Comparison of ENCODE assay signal across 14 cellular contexts in genomic region chr14:56294125-56294524, GRCh38.
DNase-seq lines count a peak whose midpoint lies in the region; ATAC-seq, FAIRE-seq and TF ChIP-seq lines count a peak whose summit lies in the region.
"Had no signal": no experiment of that assay in that cellular context is flagged by ENCODE, and none has a peak within 500 bp of the region (broad histone marks: within the 10 kb centered on the region; RNA-seq: fewer than 3 reads in every experiment).

No MANE protein-coding gene starts in this region.

- peaks cover 17% of the 10 kb centered on the region for H3K9me1 ChIP-seq in IMR-90 (ENCODE audit: insufficient read depth, low read length)

- TF ChIP-seq EP300 in H1 (IDR thresholded peaks at IDR 0.05; ENCODE audit: borderline replicate concordance in 1 of 2, low read depth in 2 of 2, low read length in 2 of 2), result no peak

- ATAC-seq in left ventricle myocardium superior (no peak), IMR-90 (ENCODE audit: low read depth) (peak; percentile 57; the same call in 1 of the 2 replicates), HG02840 (IDR thresholded peaks at IDR 0.05; ENCODE audit: low FRiP score, unreplicated experiment) (no peak)

- intact Hi-C loops in left ventricle myocardium superior (cut with micrococcal nuclease), result no loop called here
- intact Hi-C loops in IMR-90 (cut with micrococcal nuclease), result no loop called here

- H3K23me2 ChIP-seq in H1 (ENCODE audit: low read depth, low read length), result no peaks in the 10 kb centered on the region

- H4K5ac ChIP-seq in IMR-90 (ENCODE audit: low read depth, low read length) (no peak overlapping the region), H1 (ENCODE audit: insufficient read length, low read depth, low read length) (no peak overlapping the region)

- H2BK12ac ChIP-seq in H1 (ENCODE audit: low read depth, low read length), result no peak overlapping the region

- no peak overlapping the region for H2BK20ac ChIP-seq in IMR-90 (ENCODE audit: low read depth, low read length)
- no peak overlapping the region for H2BK20ac ChIP-seq in H1 (ENCODE audit: low read length)

- H3K36me3 ChIP-seq in cardiac muscle cell (no peaks in the 10 kb centered on the region), IMR-90 (ENCODE audit: control insufficient read depth, insufficient read depth, low read length) (peaks cover 29% of the 10 kb centered on the region), H1 (ENCODE audit: control insufficient read depth in 2 of 4, insufficient read depth in 4 of 4, low read length in 3 of 4) (peaks cover 0 to 9% (median 2%) of the 10 kb centered on the region in 4 experiments; a peak in 3 of 8 replicates)
- H3K36me3 ChIP-seq: right lobe of liver had no signal

- H2AFZ ChIP-seq in IMR-90 (replicated peaks; ENCODE audit: low read length, poor library complexity), result no peak overlapping the region
- H2AFZ ChIP-seq in H1 (ENCODE audit: low read length), result no peak overlapping the region

- no peak overlapping the region for H3K4me2 ChIP-seq in IMR-90 (ENCODE audit: low read depth, low read length)
- no peak overlapping the region for H3K4me2 ChIP-seq in H1 (ENCODE audit: insufficient read depth in 1 of 2, low read depth in 2 of 2, low read length in 2 of 2)
- H3K4me2 ChIP-seq: BLaER1 had no signal

- H3K27me3 Mint-ChIP-seq in type B pancreatic cell, result no peaks in the 10 kb centered on the region

- no TSS peak for BruUV-seq in IMR-90 (replicated peaks; lab: Mats Ljungman, UMichigan)

- no peaks in the 10 kb centered on the region for H3K9me3 Mint-ChIP-seq in type B pancreatic cell

- H3K18ac ChIP-seq in IMR-90 (ENCODE audit: low read depth, low read length), result no peak overlapping the region
- H3K18ac ChIP-seq in H1 (ENCODE audit: extremely low read depth, low read length), result no peak overlapping the region

- no peaks in the 10 kb centered on the region for H3K4me1 ChIP-seq in cardiac muscle cell (ENCODE audit: low read depth)
- no peaks in the 10 kb centered on the region; the same call in 1 of the 2 replicates for H3K4me1 ChIP-seq in IMR-90 (ENCODE audit: control insufficient read depth, insufficient read depth, low read length)
- H3K4me1 ChIP-seq in H1 (replicated peaks in 1 of 4; ENCODE audit: control insufficient read depth in 3 of 4, insufficient read depth in 4 of 4, low read length in 3 of 4), result no peaks in the 10 kb centered on the region
- H3K4me1 ChIP-seq: BLaER1, right lobe of liver had no signal

- dilution Hi-C loops in IMR-90 (cut with HindIII; ENCODE audit: low sequenced_read_pairs, unreplicated experiment), result no loop called here

- TF ChIP-seq POLR2A in IMR-90 (IDR thresholded peaks at IDR 0.05; ENCODE audit: low read depth, low read length), result no peak
- no peak for TF ChIP-seq POLR2A in H1 (IDR thresholded peaks at IDR 0.05; ENCODE audit: control extremely low read depth in 1 of 2, low read depth in 2 of 2, low read length in 2 of 2)

- H3K14ac ChIP-seq in IMR-90 (replicated peaks; ENCODE audit: low read depth, low read length), result no peak overlapping the region
- no peak overlapping the region for H3K14ac ChIP-seq in H1 (ENCODE audit: insufficient read length)

- no peaks in the 10 kb centered on the region for H3K79me2 ChIP-seq in H1 (ENCODE audit: control insufficient read depth in 1 of 2, insufficient read depth in 2 of 2, low read length in 2 of 2)

- in situ Hi-C loops in IMR-90 (cut with MboI; ENCODE audit: low sequenced_read_pairs), result no loop called here

- H4K91ac ChIP-seq in IMR-90 (ENCODE audit: insufficient read depth, low read depth, low read length), result no peak overlapping the region
- H4K91ac ChIP-seq in H1 (replicated peaks; ENCODE audit: insufficient read length, low read length), result no peak overlapping the region

- DNase-seq in cardiac muscle cell (ENCODE audit: low read depth in 1 of 2, low spot score in 1 of 2) (peak in 1 of 2 donors; percentile 11), left ventricle myocardium superior (no peak), IMR-90 (no peak), H1 (ENCODE audit: low read depth in 1 of 2, low spot score in 2 of 2) (peak in 1 of 2 experiments; percentile 58), type B pancreatic cell (ENCODE audit: extremely low spot score, unreplicated experiment) (no peak), middle frontal gyrus (ENCODE audit: extremely low spot score, low spot score) (no peak)
- no peak for DNase-seq in activated CD4-positive, alpha-beta T cell treated with anti-CD3 and anti-CD28 coated beads, Interleukin-2, amount 50 U/mL, for 4 hours
- DNase-seq: activated effector memory CD4-positive, alpha-beta T cell treated with Interleukin-2 at 50 U/mL for 16 hours; NCI-H1417 treated with DMSO at 0.1 percent for 48 hours; right lobe of liver had no signal

- H3K27ac Mint-ChIP-seq in type B pancreatic cell, result no peak overlapping the region

- peaks cover 27% of the 10 kb centered on the region for H3K36me3 Mint-ChIP-seq in type B pancreatic cell

- TF ChIP-seq CTCF in cardiac muscle cell (IDR thresholded peaks at IDR 0.05; ENCODE audit: low read depth, low read length) (peak; percentile 2), IMR-90 (conservative IDR thresholded peaks at IDR 0.05; ENCODE audit: low read depth, low read length) (peak; percentile 20; the same call in 1 of the 2 replicates), H1 (IDR thresholded peaks at IDR 0.05; ENCODE audit: control extremely low read depth in 1 of 3, insufficient read depth in 1 of 3, low read depth in 1 of 3, low read length in 3 of 3) (peak; percentile 40 to 63 (median 58); a peak in 3 of 4 replicates), type B pancreatic cell (conservative IDR thresholded peaks at IDR 0.05) (peak; percentile 16)

- H4K20me1 ChIP-seq in IMR-90 (ENCODE audit: insufficient read depth, low read length), result no peaks in the 10 kb centered on the region
- peaks cover 0 to 3% of the 10 kb centered on the region in 2 experiments for H4K20me1 ChIP-seq in H1 (replicated peaks in 1 of 2; ENCODE audit: control insufficient read depth in 1 of 2, insufficient read depth in 2 of 2, low read length in 2 of 2)

- no peak for FAIRE-seq in H1 (lab: Jason Lieb, UNC)
- FAIRE-seq: bronchial epithelial cell, GM19239 had no signal

- no peak overlapping the region for H3K4me3 Mint-ChIP-seq in type B pancreatic cell

- H3K4me3 ChIP-seq in cardiac muscle cell (no peak overlapping the region), IMR-90 (ENCODE audit: insufficient read depth, low read depth, low read length) (no peak overlapping the region), H1 (ENCODE audit: extremely low read depth in 1 of 4, insufficient read depth in 2 of 4, low read depth in 3 of 4, low read length in 4 of 4) (no peak overlapping the region)
- H3K4me3 ChIP-seq: BLaER1, right lobe of liver had no signal

- H2AK5ac ChIP-seq in IMR-90 (ENCODE audit: low read depth, low read length) (no peak overlapping the region), H1 (ENCODE audit: low read depth, low read length) (no peak overlapping the region)

- H2BK5ac ChIP-seq in IMR-90 (ENCODE audit: low read depth, low read length, poor library complexity, severe bottlenecking) (no peak overlapping the region), H1 (ENCODE audit: low read depth, low read length) (no peak overlapping the region)

- CTCF ChIA-PET in IMR-90 (lab: Yijun Ruan, JAX) (interaction anchor here (0.9 kb wide), 1 partner anchor 48 kb away, joined by 6 read pairs; no protein-coding TSS in a partner anchor), H1 (lab: Charles Lee; ENCODE audit: partially characterized antibody) (interaction anchor here (0.6 to 4.7 kb wide), 25 partner anchors 9 to 579 kb away, joined by 3 to 23 read pairs (median 4); no protein-coding TSS in a partner anchor)

- H2AK9ac ChIP-seq in IMR-90 (replicated peaks; ENCODE audit: low read depth, low read length, poor library complexity), result no peak overlapping the region

- H3K9me3 ChIP-seq in cardiac muscle cell (ENCODE audit: low read depth), result no peaks in the 10 kb centered on the region
- H3K9me3 ChIP-seq in IMR-90 (ENCODE audit: control insufficient read depth, insufficient read depth, low read length), result no peaks in the 10 kb centered on the region
- H3K9me3 ChIP-seq in H1 (ENCODE audit: insufficient read depth in 2 of 2, low read depth in 1 of 2, low read length in 1 of 2), result no peaks in the 10 kb centered on the region
- H3K9me3 ChIP-seq: BLaER1, right lobe of liver had no signal

- no peak overlapping the region for H4K8ac ChIP-seq in IMR-90 (ENCODE audit: low read depth in 2 of 2, low read length in 2 of 2)
- H4K8ac ChIP-seq in H1 (ENCODE audit: extremely low read depth, insufficient read depth, low read length), result no peak overlapping the region

- H3K27ac ChIP-seq in cardiac muscle cell (no peak overlapping the region), IMR-90 (ENCODE audit: insufficient read depth, low read length) (no peak overlapping the region), H1 (ENCODE audit: low read depth, low read length) (no peak overlapping the region)
- H3K27ac ChIP-seq: BLaER1, right lobe of liver had no signal

- H3K27me3 ChIP-seq in cardiac muscle cell (no peaks in the 10 kb centered on the region), IMR-90 (ENCODE audit: control insufficient read depth, insufficient read depth, low read length) (no peaks in the 10 kb centered on the region), H1 (replicated peaks in 1 of 4; ENCODE audit: control insufficient read depth in 3 of 4, extremely low read depth in 1 of 4, insufficient read depth in 3 of 4, low read length in 3 of 4) (no peaks in the 10 kb centered on the region)
- H3K27me3 ChIP-seq: BLaER1, right lobe of liver had no signal

- peak; percentile 30; the same call in 1 of the 2 replicates for TF ChIP-seq RAD21 in IMR-90 (IDR thresholded peaks at IDR 0.05; ENCODE audit: low read length)
- peak; percentile 58 to 69 for TF ChIP-seq RAD21 in H1 (IDR thresholded peaks at IDR 0.05 in 1 of 2, conservative IDR thresholded peaks at IDR 0.05 in 1 of 2; ENCODE audit: low read depth in 2 of 2, low read length in 2 of 2)

- H3K4ac ChIP-seq in IMR-90 (ENCODE audit: low read depth, low read length) (no peak overlapping the region), H1 (replicated peaks; ENCODE audit: insufficient read length, low read depth, low read length) (no peak overlapping the region)

- H2BK120ac ChIP-seq in IMR-90 (ENCODE audit: low read depth, low read length) (no peak overlapping the region), H1 (replicated peaks; ENCODE audit: low read depth, low read length) (no peak overlapping the region)

- POLR2A ChIA-PET in IMR-90 (lab: Charles Lee; ENCODE audit: unreplicated experiment) (no interaction called here), H1 (lab: Charles Lee; ENCODE audit: partially characterized antibody) (interaction anchor here (0.8 kb wide), 1 partner anchor 175 kb away, joined by 3 read pairs; the partner anchor contains the start of gene PELI2)

- no CpG with 5 or more reads among the region's 5 CpGs for WGBS in IMR-90 (ENCODE audit: extremely low coverage in 2 of 2, insufficient read length in 1 of 2), 2 experiments
- 85% methylated on average over 5 of the region's 5 CpGs; no CpG with 5 or more reads in 1 of the 2 experiments for WGBS in H1 (ENCODE audit: extremely low coverage in 1 of 2, insufficient coverage in 1 of 2, insufficient read length in 1 of 2, insufficient replicate concordance in 2 of 2, low coverage in 1 of 2, low lambda C conversion rate in 2 of 2, missing lambda C conversion rate in 1 of 2), 2 experiments

- H3K79me1 ChIP-seq in IMR-90 (ENCODE audit: low read depth in 1 of 2, low read length in 2 of 2), result no peaks in the 10 kb centered on the region
- no peaks in the 10 kb centered on the region for H3K79me1 ChIP-seq in H1 (ENCODE audit: low read depth, low read length)

- H3K56ac ChIP-seq in IMR-90 (ENCODE audit: extremely low read depth, insufficient read depth, low read length) (no peak overlapping the region), H1 (replicated peaks; ENCODE audit: insufficient read length, low read depth, low read length) (no peak overlapping the region)

- peaks cover 11% of the 10 kb centered on the region for H3K4me1 Mint-ChIP-seq in type B pancreatic cell (ENCODE audit: unreplicated experiment)

- H3K9ac ChIP-seq in IMR-90 (ENCODE audit: low read depth, low read length), result no peak overlapping the region
- no peak overlapping the region for H3K9ac ChIP-seq in H1 (replicated peaks in 1 of 4; ENCODE audit: extremely low read depth in 1 of 4, low read depth in 3 of 4, low read length in 3 of 4)
- H3K9ac ChIP-seq: BLaER1 had no signal

- H2BK15ac ChIP-seq in IMR-90 (ENCODE audit: low read depth, low read length) (no peak overlapping the region), H1 (ENCODE audit: low read length) (no peak overlapping the region)

- H3K23ac ChIP-seq in IMR-90 (ENCODE audit: low read depth, low read length) (no peak overlapping the region), H1 (ENCODE audit: insufficient read length) (no peak overlapping the region)

Comparison
In these comparisons a context has a peak if more than half of its experiments do, and no peak if none do; other contexts are left out.
1. CTCF ChIP-seq: peak in every context shown above with its lines; median percentile 58 in H1; 20 in IMR-90; 16 in type B pancreatic cell; 2 in cardiac muscle cell.